In the genomic region with DNA sequence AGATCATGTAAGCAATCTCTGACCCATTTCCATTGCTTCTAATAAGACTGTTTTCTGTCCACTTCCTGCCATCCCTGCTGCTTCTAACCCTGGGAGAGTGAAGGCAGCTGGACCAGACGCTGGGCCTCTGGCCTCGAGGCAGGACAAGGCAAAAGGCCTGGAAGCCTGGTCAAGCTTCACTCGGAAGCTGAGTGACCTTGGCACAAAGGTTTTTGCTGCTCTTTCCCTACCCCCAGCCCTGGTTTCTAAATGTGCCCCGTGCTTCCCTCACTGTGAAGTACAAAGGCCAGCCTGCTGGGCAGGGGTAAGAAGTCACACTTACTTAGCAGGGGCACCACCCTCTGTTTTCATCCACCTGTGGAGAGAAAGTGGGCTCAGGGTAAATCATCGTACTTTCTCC, we compare ENCODE assay signal across 18 cellular contexts.
DNase-seq lines count a peak whose midpoint lies in the region; ATAC-seq and TF ChIP-seq lines count a peak whose summit lies in the region.
"Had no signal": no experiment of that assay in that cellular context is flagged by ENCODE, and none has a peak within 500 bp of the region (broad histone marks: within the 10 kb centered on the region; RNA-seq: fewer than 3 reads in every experiment).

No MANE protein-coding gene starts in this region.

- no peak overlapping the region for H3K18ac ChIP-seq in neuronal stem cell (ENCODE audit: low read length)

- H3K23ac ChIP-seq in neuronal stem cell (ENCODE audit: low read depth, low read length, poor library complexity): no peak overlapping the region

- H2BK15ac ChIP-seq in neuronal stem cell (ENCODE audit: low read length): no peak overlapping the region

- TF ChIP-seq CTCF in chondrocyte (IDR thresholded peaks at IDR 0.05) (no peak), gastroesophageal sphincter (IDR thresholded peaks at IDR 0.05) (no peak), osteoblast (IDR thresholded peaks at IDR 0.05; ENCODE audit: extremely low read depth, low read depth, low read length) (no peak), thoracic aorta (IDR thresholded peaks at IDR 0.05) (no peak)

- H3K9me3 Mint-ChIP-seq in chondrocyte (ENCODE audit: low read depth): no peaks in the 10 kb centered on the region

- H3K79me2 ChIP-seq in osteoblast (ENCODE audit: insufficient read depth, low read length): no peaks in the 10 kb centered on the region

- ATAC-seq in gastroesophageal sphincter (no peak), thoracic aorta (ENCODE audit: insufficient number of reproducible peaks, low FRiP score, low read depth) (no peak), GM21619 (IDR thresholded peaks at IDR 0.05; ENCODE audit: unreplicated experiment) (no peak)
- ATAC-seq: HepG2, PC-3 had no signal

- no peak for TF ChIP-seq EP300 in gastroesophageal sphincter (IDR thresholded peaks at IDR 0.05)

- no peaks in the 10 kb centered on the region for H3K27me3 ChIP-seq in gastroesophageal sphincter
- H3K27me3 ChIP-seq in osteoblast (ENCODE audit: insufficient read depth, low read length): no peaks in the 10 kb centered on the region
- H3K27me3 ChIP-seq in thoracic aorta (replicated peaks; ENCODE audit: insufficient read depth): no peaks in the 10 kb centered on the region
- H3K27me3 ChIP-seq in neuronal stem cell (ENCODE audit: control insufficient read depth in 3 of 3, insufficient read depth in 3 of 3, low read depth in 1 of 3, low read length in 3 of 3): peaks cover 0 to 4% (median 0%) of the 10 kb centered on the region in 3 experiments

- H3K27ac ChIP-seq in gastroesophageal sphincter (peak overlapping the region in 3 of 4 donors; percentile 79 to 82 (median 81)), osteoblast (ENCODE audit: low read depth, low read length) (no peak overlapping the region), thoracic aorta (peak overlapping the region; percentile 43 to 60), neuronal stem cell (replicated peaks; ENCODE audit: low read length) (no peak overlapping the region)
- H3K27ac ChIP-seq: RWPE1 had no signal

- no peak overlapping the region for H2BK5ac ChIP-seq in neuronal stem cell (ENCODE audit: low read length)

- no peak overlapping the region for H3K27ac Mint-ChIP-seq in chondrocyte (ENCODE audit: unreplicated experiment)
- H3K27ac Mint-ChIP-seq: B cell had no signal

- WGBS in gastroesophageal sphincter (ENCODE audit: low coverage in 1 of 2), 2 donors: 69% methylated on average over 3 of the region's 5 CpGs; no CpG with 5 or more reads in 1 of the 2 donors
- WGBS in neuronal stem cell (ENCODE audit: extremely low coverage in 2 of 2, insufficient read length in 2 of 2, insufficient replicate concordance in 1 of 2), 2 donors: no CpG with 5 or more reads among the region's 5 CpGs

- H3K4ac ChIP-seq in neuronal stem cell (ENCODE audit: low read length): no peak overlapping the region

- H3K4me1 ChIP-seq in gastroesophageal sphincter: peaks cover 13 to 96% (median 39%) of the 10 kb centered on the region in 3 donors
- H3K4me1 ChIP-seq in osteoblast (ENCODE audit: insufficient read depth, low read length): no peaks in the 10 kb centered on the region
- H3K4me1 ChIP-seq in thoracic aorta (ENCODE audit: control insufficient read depth in 1 of 2, low read depth in 2 of 2): peaks cover 25 to 81% of the 10 kb centered on the region in 2 donors
- H3K4me1 ChIP-seq in neuronal stem cell (ENCODE audit: control insufficient read depth in 2 of 2, insufficient read depth in 1 of 2, low read depth in 1 of 2, low read length in 2 of 2): peaks cover 1 to 4% of the 10 kb centered on the region in 2 donors

- H2BK120ac ChIP-seq in neuronal stem cell (ENCODE audit: low read depth, low read length): no peak overlapping the region

- H3K79me1 ChIP-seq in neuronal stem cell (ENCODE audit: low read depth, low read length): peaks cover 3% of the 10 kb centered on the region

- H4K20me1 ChIP-seq in osteoblast (ENCODE audit: insufficient read depth, low read length): peaks cover 16% of the 10 kb centered on the region

- H3K4me3 Mint-ChIP-seq in chondrocyte (ENCODE audit: unreplicated experiment): no peak overlapping the region
- H3K4me3 Mint-ChIP-seq: B cell; CD4-positive, CD25-positive, alpha-beta regulatory T cell had no signal

- no peak overlapping the region for H4K91ac ChIP-seq in neuronal stem cell (ENCODE audit: low read depth, low read length, poor library complexity)

- no peak overlapping the region for H3K4me3 ChIP-seq in gastroesophageal sphincter
- H3K4me3 ChIP-seq in osteoblast (ENCODE audit: insufficient read depth, low read length): no peak overlapping the region
- H3K4me3 ChIP-seq in thoracic aorta: no peak overlapping the region
- H3K4me3 ChIP-seq in neuronal stem cell (ENCODE audit: low read length in 2 of 2): no peak overlapping the region

- H3K36me3 Mint-ChIP-seq in chondrocyte (ENCODE audit: low read depth): peaks cover 57% of the 10 kb centered on the region
- H3K36me3 Mint-ChIP-seq: CD4-positive, CD25-positive, alpha-beta regulatory T cell had no signal

- no peak overlapping the region for H4K8ac ChIP-seq in neuronal stem cell (ENCODE audit: low read depth, low read length)

- H3K27me3 Mint-ChIP-seq in chondrocyte (ENCODE audit: low read depth): no peaks in the 10 kb centered on the region
- H3K27me3 Mint-ChIP-seq: CD4-positive, CD25-positive, alpha-beta regulatory T cell had no signal

- H3K4me2 ChIP-seq in osteoblast (ENCODE audit: insufficient read depth, low read length): no peak overlapping the region
- H3K4me2 ChIP-seq in neuronal stem cell (ENCODE audit: insufficient read depth, low read length, poor library complexity, severe bottlenecking): no peak overlapping the region

- H2AK5ac ChIP-seq in neuronal stem cell (ENCODE audit: low read depth, low read length): no peak overlapping the region

- H2AFZ ChIP-seq in osteoblast (ENCODE audit: low read length) (no peak overlapping the region), neuronal stem cell (ENCODE audit: low read length) (no peak overlapping the region)

- H3K9me3 ChIP-seq in gastroesophageal sphincter (no peaks in the 10 kb centered on the region), osteoblast (ENCODE audit: low read depth, low read length) (no peaks in the 10 kb centered on the region), thoracic aorta (no peaks in the 10 kb centered on the region), neuronal stem cell (replicated peaks in 1 of 2; ENCODE audit: control insufficient read depth in 2 of 2, insufficient read depth in 1 of 2, low read depth in 1 of 2, low read length in 2 of 2) (peaks cover 0 to 5% of the 10 kb centered on the region in 2 donors)

- H3K9ac ChIP-seq in neuronal stem cell (ENCODE audit: low read depth, low read length, poor library complexity): no peak overlapping the region

- H3K4me1 Mint-ChIP-seq in chondrocyte (ENCODE audit: low read depth): peaks cover 12% of the 10 kb centered on the region
- H3K4me1 Mint-ChIP-seq: B cell had no signal

- peaks cover 7 to 92% of the 10 kb centered on the region in 2 donors for H3K36me3 ChIP-seq in gastroesophageal sphincter
- H3K36me3 ChIP-seq in osteoblast (ENCODE audit: insufficient read depth, low read length): peaks cover 79% of the 10 kb centered on the region
- peaks cover 85% of the 10 kb centered on the region for H3K36me3 ChIP-seq in thoracic aorta
- H3K36me3 ChIP-seq in neuronal stem cell (replicated peaks in 1 of 2; ENCODE audit: control insufficient read depth in 2 of 2, insufficient read depth in 2 of 2, low read length in 2 of 2): peaks cover 0 to 2% of the 10 kb centered on the region in 2 donors

- peak; percentile 39 for DNase-seq in chondrocyte (ENCODE audit: low spot score)
- DNase-seq in osteoblast (ENCODE audit: insufficient read length, low spot score, missing footprints): peak; percentile 35
- DNase-seq in thoracic aorta (ENCODE audit: low spot score): no peak
- no peak for DNase-seq in neuronal stem cell (ENCODE audit: low spot score)
- DNase-seq in anterior cingulate cortex (lab: John Stamatoyannopoulos, UW): no peak
- DNase-seq: CD4-positive, CD25-positive, alpha-beta regulatory T cell; EL; KG1; NCI-H146; NCI-H2081; NCI-H510A; NCI-H774; PC-3 had no signal

- no peak for TF ChIP-seq POLR2A in gastroesophageal sphincter (IDR thresholded peaks at IDR 0.05)

- no peak overlapping the region for H2BK12ac ChIP-seq in neuronal stem cell (ENCODE audit: low read length)

- no peak overlapping the region for H3K14ac ChIP-seq in neuronal stem cell (ENCODE audit: low read length)

Comparison
In these comparisons a context has a peak if more than half of its experiments do, and no peak if none do; other contexts are left out.
1. DNase-seq: peak in chondrocyte (single experiment) and osteoblast (single experiment); none in thoracic aorta (single experiment), neuronal stem cell (single experiment) and anterior cingulate cortex (0 of 58).
2. H3K27ac ChIP-seq: peak in gastroesophageal sphincter (3 of 4) and thoracic aorta (2 of 2); none in osteoblast (single experiment) and neuronal stem cell (single experiment).